ENCODE assay signal across 37 cellular contexts in genomic region chr1:68431076-68431475, GRCh38. TPM values are rescaled to one million over a fixed set of nuclear protein-coding genes. Genes with fewer than 3 reads are reported as not detected.
"Had no signal": no experiment of that assay in that cellular context is flagged by ENCODE, and none has a peak within 500 bp of the region (broad histone marks: within the 10 kb centered on the region; RNA-seq: fewer than 3 reads in every experiment).

No MANE protein-coding gene starts in this region.

- H3K27ac ChIP-seq: KMS-11 had no signal

- H3K9me3 ChIP-seq: MG63 had no signal

- H3K36me3 ChIP-seq: MG63 had no signal

- H3K9ac ChIP-seq: KMS-11 had no signal

- H3K4me3 ChIP-seq: MG63 had no signal

- H3K27me3 ChIP-seq: MG63 had no signal

- H3K4me2 ChIP-seq: KMS-11 had no signal

- DNase-seq: Karpas-422, Kasumi-1, MG63, MM.1S, MV-4-11, NCI-H1048, NCI-H1092, NCI-H1092 treated with DMSO at 0.1 percent for 48 hours, NCI-H1105, NCI-H1105 treated with DMSO at 0.1 percent for 48 hours, NCI-H1417, NCI-H1417 treated with DMSO at 0.1 percent for 48 hours, NCI-H1436, NCI-H1436 treated with DMSO at 0.1 percent for 48 hours, NCI-H146, NCI-H1694, NCI-H1694 treated with DMSO at 0.1 percent for 48 hours, NCI-H187, NCI-H187 treated with DMSO at 0.1 percent for 48 hours, NCI-H1930, NCI-H2029, NCI-H2029 treated with DMSO at 0.1 percent for 48 hours, NCI-H2081, NCI-H2081 treated with DMSO at 0.1 percent for 48 hours, NCI-H2107, NCI-H2171, NCI-H2171 treated with DMSO at 0.1 percent for 48 hours, NCI-H2227 treated with DMSO at 0.1 percent for 48 hours, NCI-H226, NCI-H345, NCI-H446, NCI-H446 treated with DMSO at 0.1 percent for 48 hours, NCI-H510A had no signal

RNA-seq across cellular contexts. Expression of gene RPE65, which starts 18.7 kb away (rescaled TPM):
- total RNA-seq: LHCN-M2, M059J, MCF 10A had no signal
